ENCODE assay signal across 8 cellular contexts in the genomic region with DNA sequence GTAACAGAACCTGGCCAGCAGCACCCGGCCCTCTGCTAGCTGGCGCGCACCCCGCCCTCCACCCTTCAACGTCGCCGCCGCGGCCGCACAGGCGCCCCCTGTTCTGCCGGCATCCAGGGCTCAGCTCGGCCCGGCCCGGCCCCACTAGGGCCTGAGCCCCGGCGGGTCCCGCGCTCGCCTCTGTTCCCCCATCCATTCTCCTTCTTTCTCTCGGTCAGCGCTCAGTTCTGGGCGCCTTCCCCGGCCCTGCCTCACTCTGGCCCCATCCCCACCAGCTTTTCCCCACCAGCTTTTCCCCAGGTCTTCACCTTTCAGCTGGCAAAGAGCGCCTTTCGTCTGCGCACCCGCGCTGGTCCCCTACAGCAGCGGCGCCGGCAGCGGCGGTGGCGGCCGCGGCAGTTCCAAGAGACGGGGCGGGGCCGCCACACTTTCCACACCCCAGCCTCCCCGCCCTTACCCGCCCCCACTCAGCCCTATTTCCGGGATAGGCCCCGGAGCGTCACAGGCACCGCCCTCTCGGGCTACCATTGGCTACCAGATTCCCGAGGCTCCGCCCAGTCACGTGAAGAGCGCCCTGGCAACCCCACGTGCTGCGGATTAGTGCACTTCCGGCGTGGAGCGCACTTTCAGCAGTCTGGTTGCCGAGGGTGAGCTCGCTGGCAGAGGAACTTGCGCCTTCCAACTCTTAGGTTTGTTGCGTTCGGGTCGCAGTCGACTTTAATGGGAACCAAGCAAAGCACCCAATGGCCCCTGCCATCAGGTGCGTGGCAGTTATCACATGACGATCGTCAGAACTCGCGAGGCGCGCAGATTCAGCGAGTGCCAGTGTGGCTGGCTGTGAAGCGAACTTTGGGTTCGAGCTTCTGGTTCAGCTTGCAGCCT. TPM values are rescaled to one million over a fixed set of nuclear protein-coding genes. Genes with fewer than 3 reads are reported as not detected.
A peak's percentile ranks its signal among the peaks of the same experiment; 100 is the strongest.
DNase-seq lines count a peak whose midpoint lies in the region; ATAC-seq and TF ChIP-seq lines count a peak whose summit lies in the region.

Gene EIF5A2 (minus strand): TSS at position 403 of the 882 bp plus-strand sequence. CDS start 831 bp downstream, outside the sequence.

- DNase-seq in ACHN (peak; percentile 93), NCI-H2227 (lab: John Stamatoyannopoulos, UW; ENCODE audit: unreplicated experiment) (peak; percentile 99), cerebellar cortex (ENCODE audit: low spot score) (peak; percentile 75), kidney epithelial cell (ENCODE audit: low read depth) (peak; percentile 76)
- peak; percentile 92 for DNase-seq in activated CD4-positive, CD25-positive, alpha-beta regulatory T cell treated with anti-CD3 and anti-CD28 coated beads, Interleukin-2, amount 50 U/mL, for 16 hours (ENCODE audit: low read depth, low spot score)
- peak; percentile 98 for DNase-seq in stimulated activated CD4-positive, alpha-beta T cell treated with anti-CD3 and anti-CD28 coated beads, Interleukin-15, amount 100 ng/mL, for 24 hours

- H3K27me3 ChIP-seq in kidney epithelial cell (ENCODE audit: control insufficient read depth, insufficient read depth, low read length) = no peaks in the 10 kb centered on the region

- H3K36me3 ChIP-seq in kidney epithelial cell (ENCODE audit: control insufficient read depth, insufficient read depth, low read length) = no peaks in the 10 kb centered on the region

- ATAC-seq in GM18909 (IDR thresholded peaks at IDR 0.05; ENCODE audit: poor library complexity, unreplicated experiment) = peak; percentile 93
- ATAC-seq in HG03139 (IDR thresholded peaks at IDR 0.05; ENCODE audit: unreplicated experiment) = peak; percentile 84

- no peak for TF ChIP-seq CTCF in kidney epithelial cell (IDR thresholded peaks at IDR 0.05; ENCODE audit: insufficient read depth, low read length, poor library complexity, severe bottlenecking)

- H3K4me3 ChIP-seq in kidney epithelial cell (ENCODE audit: low read depth, low read length) = peak within 1 kb of the TSS; percentile 64

- in situ Hi-C loops in ACHN (cut with HindIII; ENCODE audit: low pct_ligation_motif_present, low pct_unique_long_range_greater_than_20kb, low sequenced_read_pairs) = no loop called here

RNA-seq across cellular contexts. Expression of gene EIF5A2, which starts in this region (rescaled TPM):
- 4.1 and 6.2 TPM in 2 replicates for total RNA-seq in kidney epithelial cell

Comparison
In these comparisons a context has a peak if more than half of its experiments do, and no peak if none do; other contexts are left out.
1. Peak in every context shown above with its lines: DNase-seq, ATAC-seq and H3K4me3 ChIP-seq.